In the genomic region with DNA sequence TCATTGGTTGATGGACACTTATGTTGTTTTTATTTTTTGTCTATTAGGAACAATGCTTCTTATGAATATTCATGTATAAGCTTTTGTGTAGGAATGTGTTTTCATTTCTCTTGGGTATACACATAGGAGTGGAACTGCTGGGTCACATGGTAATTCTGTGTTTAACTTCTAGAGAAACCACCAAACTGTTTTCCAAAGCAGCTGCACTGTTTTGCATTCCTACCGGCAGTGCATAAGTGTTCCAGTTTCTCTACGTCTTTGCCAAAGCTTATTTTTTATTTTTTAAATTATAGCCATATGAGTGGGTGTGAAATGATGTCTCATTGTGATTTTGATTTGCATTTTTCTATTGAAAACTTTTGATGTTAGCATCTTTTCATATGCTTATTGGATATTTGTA, we compare ENCODE assay signal across 22 cellular contexts. TPM values are rescaled to one million over a fixed set of nuclear protein-coding genes. Genes with fewer than 3 reads are reported as not detected.
A peak's percentile ranks its signal among the peaks of the same experiment; 100 is the strongest.
DNase-seq lines count a peak whose midpoint lies in the region; ATAC-seq, FAIRE-seq and TF ChIP-seq lines count a peak whose summit lies in the region.
"Had no signal": no experiment of that assay in that cellular context is flagged by ENCODE, and none has a peak within 500 bp of the region (broad histone marks: within the 10 kb centered on the region; RNA-seq: fewer than 3 reads in every experiment).

No MANE protein-coding gene starts in this region.

- no peak overlapping the region for H3K27ac ChIP-seq in prostate gland
- H3K27ac ChIP-seq: GM23248 had no signal

- intact Hi-C loops in prostate gland (cut with DNase I), result no loop called here

- FAIRE-seq in GM18507 (lab: Jason Lieb, UNC) (peak; percentile 15), endometrium (lab: Jason Lieb, UNC) (peak; percentile 23)
- FAIRE-seq: HTR-8/SVneo had no signal

- TF ChIP-seq CTCF in prostate gland (IDR thresholded peaks at IDR 0.05), result no peak

- no peaks in the 10 kb centered on the region for H3K9me3 ChIP-seq in prostate gland
- H3K9me3 ChIP-seq: SK-N-SH had no signal

- ATAC-seq in GM21576 (IDR thresholded peaks at IDR 0.05; ENCODE audit: unreplicated experiment), result no peak
- ATAC-seq: Panc1 had no signal

- TF ChIP-seq POLR2A in prostate gland (IDR thresholded peaks at IDR 0.05), result no peak

- H3K27me3 ChIP-seq in prostate gland (replicated peaks; ENCODE audit: insufficient read depth), result no peaks in the 10 kb centered on the region

- no peaks in the 10 kb centered on the region for H3K36me3 ChIP-seq in prostate gland

- no peak overlapping the region for H3K4me3 ChIP-seq in prostate gland
- H3K4me3 ChIP-seq: GM23248 had no signal

- DNase-seq in GM18507 (ENCODE audit: extremely low spot score, insufficient read length, low read depth) (no peak), fibroblast of the conjunctiva (ENCODE audit: low read depth) (peak; percentile 55), renal cortical epithelial cell (ENCODE audit: low read depth) (peak; percentile 46), middle frontal gyrus (ENCODE audit: extremely low spot score, low spot score) (no peak), prostate gland (ENCODE audit: low spot score) (no peak)
- DNase-seq: CD4-positive, alpha-beta T cell; COR-L47; DMS79 treated with DMSO at 0.1 percent for 48 hours; GM23248; H9; NCI-H1105; NCI-H146; NCI-H2029 treated with DMSO at 0.1 percent for 48 hours; NCI-H345; NCI-H524 treated with DMSO at 0.1 percent for 48 hours; NCI-H82; SIG-M5; SK-N-SH had no signal

- H3K4me1 ChIP-seq in prostate gland (replicated peaks), result no peaks in the 10 kb centered on the region

- 73% methylated on average over 2 of the region's 2 CpGs for WGBS in prostate gland

RNA-seq across cellular contexts. Expression of gene ADK, which starts 51.3 kb away (rescaled TPM):
- total RNA-seq in renal cortical epithelial cell (66.9 and 74.9 TPM in 2 replicates), prostate gland (10 to 100 TPM; 34.1 to 42.5 TPM)

RNA-seq across cellular contexts. Expression of gene AP3M1, which starts 51.7 kb away (rescaled TPM):
- total RNA-seq in renal cortical epithelial cell (42.7 and 48.7 TPM in 2 replicates), prostate gland (10 to 100 TPM; 29.6 to 34.9 TPM)

Comparison
In these comparisons a context has a peak if more than half of its experiments do, and no peak if none do; other contexts are left out.
1. DNase-seq: peak in fibroblast of the conjunctiva (single experiment) and renal cortical epithelial cell (single experiment); none in GM18507 (single experiment), middle frontal gyrus (single experiment) and prostate gland (single experiment).